In the genomic region with DNA sequence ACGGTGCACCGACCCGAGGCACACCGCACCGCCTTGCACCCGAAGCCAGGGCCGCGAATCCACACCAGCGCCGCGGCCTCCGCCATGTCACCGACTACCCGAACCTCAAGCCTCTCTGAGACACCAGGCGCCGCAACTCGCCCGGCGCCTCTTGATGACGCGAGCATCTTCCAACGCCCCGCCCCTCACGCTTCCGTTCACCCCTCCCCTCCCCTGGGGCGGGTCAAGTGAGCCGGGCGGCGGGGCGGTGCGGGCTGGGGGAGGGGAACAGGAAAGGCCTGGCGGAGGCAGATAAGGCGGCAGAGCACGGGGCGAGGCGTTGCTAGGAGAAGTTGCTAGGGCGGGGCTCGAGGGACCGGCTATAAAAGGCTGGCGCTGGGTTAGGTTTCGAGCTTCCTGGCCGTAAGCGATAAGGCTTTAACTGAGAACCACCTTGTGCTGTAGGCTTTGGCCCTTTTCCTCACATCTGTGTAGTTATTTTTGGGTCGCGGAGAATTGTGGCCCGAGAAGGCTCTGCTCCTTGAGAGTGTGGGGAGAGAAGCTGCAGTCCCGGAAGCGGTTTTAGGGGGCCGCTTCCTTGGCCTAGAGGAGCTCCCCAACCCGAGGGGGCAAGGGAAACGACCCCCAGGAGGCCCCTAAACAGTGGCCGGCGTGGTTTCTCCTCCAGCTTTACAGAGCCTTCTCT, we compare ENCODE assay signal across 1 cellular context.
A peak's percentile ranks its signal among the peaks of the same experiment; 100 is the strongest.
TF ChIP-seq lines count a peak whose summit lies in the region.

A gene (minus strand): TSS at position 117 of the 685 bp plus-strand sequence. CDS start 31 bp downstream, at position 86.

TF ChIP-seq in K562, 482 proteins besides CTCF, POLR2A, EP300 and RAD21 (continued from another document and continues in another):
- TF ChIP-seq TRIM24 (IDR thresholded peaks at IDR 0.05) (peak; percentile 94 to 95), MYC (IDR thresholded peaks at IDR 0.05; ENCODE audit: low read depth, low read length) (peak; percentile 86), MYC (CRISPR knock-in tag; IDR thresholded peaks at IDR 0.05; ENCODE audit: borderline replicate concordance, low read depth) (peak; percentile 78; the same call in 1 of the 2 replicates), CBFA2T2 (conservative IDR thresholded peaks at IDR 0.05) (peak; percentile 99), TBP (optimal IDR thresholded peaks at IDR 0.05; ENCODE audit: low read depth, low read length) (peak; percentile 99), ZNF551 (CRISPR knock-in tag; IDR thresholded peaks at IDR 0.05) (no peak), FOXA1 (IDR thresholded peaks at IDR 0.05; ENCODE audit: borderline replicate concordance) (no peak), ZNF77 (CRISPR knock-in tag; IDR thresholded peaks at IDR 0.05) (no peak), PCBP1 (IDR thresholded peaks at IDR 0.05; ENCODE audit: low read depth, low read length, poor library complexity, severe bottlenecking) (peak; percentile 98), RBM39 (optimal IDR thresholded peaks at IDR 0.05; ENCODE audit: low read depth, low read length) (peak; percentile 90), THRAP3 (IDR thresholded peaks at IDR 0.05; ENCODE audit: borderline replicate concordance) (no peak), BCOR (IDR thresholded peaks at IDR 0.05) (peak; percentile 83), PHB (CRISPR knock-in tag; IDR thresholded peaks at IDR 0.05) (peak; percentile 93; the same call in 1 of the 2 replicates), ZNF212 (CRISPR knock-in tag; IDR thresholded peaks at IDR 0.05) (no peak), ELF4 (CRISPR knock-in tag; IDR thresholded peaks at IDR 0.05) (peak; percentile 89), NFIX (CRISPR knock-in tag; IDR thresholded peaks at IDR 0.05; ENCODE audit: low read depth) (no peak), ZNF175 (CRISPR knock-in tag; IDR thresholded peaks at IDR 0.05; ENCODE audit: low read depth) (peak; percentile 92), IRF2 (CRISPR knock-in tag; IDR thresholded peaks at IDR 0.05) (no peak), NFE2L1 (tag; IDR thresholded peaks at IDR 0.05; ENCODE audit: borderline replicate concordance, low read depth) (no peak), HNRNPK (IDR thresholded peaks at IDR 0.05; ENCODE audit: low read depth, low read length, poor library complexity, severe bottlenecking) (no peak), BRCA1 (IDR thresholded peaks at IDR 0.05) (no peak), BRCA1 (CRISPR knock-in tag; IDR thresholded peaks at IDR 0.05) (no peak), CBX1 (IDR thresholded peaks at IDR 0.05; ENCODE audit: low read depth) (peak; percentile 84; the same call in 1 of the 2 replicates), ASH1L (IDR thresholded peaks at IDR 0.05; ENCODE audit: borderline replicate concordance, low read depth, partially characterized antibody) (peak; percentile 48)
- TF ChIP-seq, protein P1, sequence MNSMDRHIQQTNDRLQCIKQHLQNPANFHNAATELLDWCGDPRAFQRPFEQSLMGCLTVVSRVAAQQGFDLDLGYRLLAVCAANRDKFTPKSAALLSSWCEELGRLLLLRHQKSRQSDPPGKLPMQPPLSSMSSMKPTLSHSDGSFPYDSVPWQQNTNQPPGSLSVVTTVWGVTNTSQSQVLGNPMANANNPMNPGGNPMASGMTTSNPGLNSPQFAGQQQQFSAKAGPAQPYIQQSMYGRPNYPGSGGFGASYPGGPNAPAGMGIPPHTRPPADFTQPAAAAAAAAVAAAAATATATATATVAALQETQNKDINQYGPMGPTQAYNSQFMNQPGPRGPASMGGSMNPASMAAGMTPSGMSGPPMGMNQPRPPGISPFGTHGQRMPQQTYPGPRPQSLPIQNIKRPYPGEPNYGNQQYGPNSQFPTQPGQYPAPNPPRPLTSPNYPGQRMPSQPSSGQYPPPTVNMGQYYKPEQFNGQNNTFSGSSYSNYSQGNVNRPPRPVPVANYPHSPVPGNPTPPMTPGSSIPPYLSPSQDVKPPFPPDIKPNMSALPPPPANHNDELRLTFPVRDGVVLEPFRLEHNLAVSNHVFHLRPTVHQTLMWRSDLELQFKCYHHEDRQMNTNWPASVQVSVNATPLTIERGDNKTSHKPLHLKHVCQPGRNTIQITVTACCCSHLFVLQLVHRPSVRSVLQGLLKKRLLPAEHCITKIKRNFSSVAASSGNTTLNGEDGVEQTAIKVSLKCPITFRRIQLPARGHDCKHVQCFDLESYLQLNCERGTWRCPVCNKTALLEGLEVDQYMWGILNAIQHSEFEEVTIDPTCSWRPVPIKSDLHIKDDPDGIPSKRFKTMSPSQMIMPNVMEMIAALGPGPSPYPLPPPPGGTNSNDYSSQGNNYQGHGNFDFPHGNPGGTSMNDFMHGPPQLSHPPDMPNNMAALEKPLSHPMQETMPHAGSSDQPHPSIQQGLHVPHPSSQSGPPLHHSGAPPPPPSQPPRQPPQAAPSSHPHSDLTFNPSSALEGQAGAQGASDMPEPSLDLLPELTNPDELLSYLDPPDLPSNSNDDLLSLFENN (IDR thresholded peaks at IDR 0.05; ENCODE audit: low read depth in 2 of 2, low read length in 2 of 2) = peak in 1 of 2 experiments; percentile 93; a peak in 2 of 4 replicates
- TF ChIP-seq, protein P2, sequence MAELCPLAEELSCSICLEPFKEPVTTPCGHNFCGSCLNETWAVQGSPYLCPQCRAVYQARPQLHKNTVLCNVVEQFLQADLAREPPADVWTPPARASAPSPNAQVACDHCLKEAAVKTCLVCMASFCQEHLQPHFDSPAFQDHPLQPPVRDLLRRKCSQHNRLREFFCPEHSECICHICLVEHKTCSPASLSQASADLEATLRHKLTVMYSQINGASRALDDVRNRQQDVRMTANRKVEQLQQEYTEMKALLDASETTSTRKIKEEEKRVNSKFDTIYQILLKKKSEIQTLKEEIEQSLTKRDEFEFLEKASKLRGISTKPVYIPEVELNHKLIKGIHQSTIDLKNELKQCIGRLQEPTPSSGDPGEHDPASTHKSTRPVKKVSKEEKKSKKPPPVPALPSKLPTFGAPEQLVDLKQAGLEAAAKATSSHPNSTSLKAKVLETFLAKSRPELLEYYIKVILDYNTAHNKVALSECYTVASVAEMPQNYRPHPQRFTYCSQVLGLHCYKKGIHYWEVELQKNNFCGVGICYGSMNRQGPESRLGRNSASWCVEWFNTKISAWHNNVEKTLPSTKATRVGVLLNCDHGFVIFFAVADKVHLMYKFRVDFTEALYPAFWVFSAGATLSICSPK (IDR thresholded peaks at IDR 0.05; ENCODE audit: borderline replicate concordance) = no peak
- TF ChIP-seq, protein P3, sequence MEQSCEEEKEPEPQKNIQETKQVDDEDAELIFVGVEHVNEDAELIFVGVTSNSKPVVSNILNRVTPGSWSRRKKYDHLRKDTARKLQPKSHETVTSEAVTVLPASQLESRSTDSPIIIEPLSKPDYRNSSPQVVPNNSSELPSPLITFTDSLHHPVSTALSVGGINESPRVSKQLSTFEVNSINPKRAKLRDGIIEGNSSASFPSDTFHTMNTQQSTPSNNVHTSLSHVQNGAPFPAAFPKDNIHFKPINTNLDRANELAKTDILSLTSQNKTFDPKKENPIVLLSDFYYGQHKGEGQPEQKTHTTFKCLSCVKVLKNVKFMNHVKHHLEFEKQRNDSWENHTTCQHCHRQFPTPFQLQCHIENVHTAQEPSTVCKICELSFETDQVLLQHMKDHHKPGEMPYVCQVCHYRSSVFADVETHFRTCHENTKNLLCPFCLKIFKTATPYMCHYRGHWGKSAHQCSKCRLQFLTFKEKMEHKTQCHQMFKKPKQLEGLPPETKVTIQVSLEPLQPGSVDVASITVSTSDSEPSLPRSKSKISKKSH (CRISPR knock-in tag; IDR thresholded peaks at IDR 0.05) = no peak
- TF ChIP-seq, protein P4, sequence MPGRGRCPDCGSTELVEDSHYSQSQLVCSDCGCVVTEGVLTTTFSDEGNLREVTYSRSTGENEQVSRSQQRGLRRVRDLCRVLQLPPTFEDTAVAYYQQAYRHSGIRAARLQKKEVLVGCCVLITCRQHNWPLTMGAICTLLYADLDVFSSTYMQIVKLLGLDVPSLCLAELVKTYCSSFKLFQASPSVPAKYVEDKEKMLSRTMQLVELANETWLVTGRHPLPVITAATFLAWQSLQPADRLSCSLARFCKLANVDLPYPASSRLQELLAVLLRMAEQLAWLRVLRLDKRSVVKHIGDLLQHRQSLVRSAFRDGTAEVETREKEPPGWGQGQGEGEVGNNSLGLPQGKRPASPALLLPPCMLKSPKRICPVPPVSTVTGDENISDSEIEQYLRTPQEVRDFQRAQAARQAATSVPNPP (IDR thresholded peaks at IDR 0.05; ENCODE audit: borderline replicate concordance, insufficient read depth, insufficient read length) = no peak
- TF ChIP-seq, protein P5, sequence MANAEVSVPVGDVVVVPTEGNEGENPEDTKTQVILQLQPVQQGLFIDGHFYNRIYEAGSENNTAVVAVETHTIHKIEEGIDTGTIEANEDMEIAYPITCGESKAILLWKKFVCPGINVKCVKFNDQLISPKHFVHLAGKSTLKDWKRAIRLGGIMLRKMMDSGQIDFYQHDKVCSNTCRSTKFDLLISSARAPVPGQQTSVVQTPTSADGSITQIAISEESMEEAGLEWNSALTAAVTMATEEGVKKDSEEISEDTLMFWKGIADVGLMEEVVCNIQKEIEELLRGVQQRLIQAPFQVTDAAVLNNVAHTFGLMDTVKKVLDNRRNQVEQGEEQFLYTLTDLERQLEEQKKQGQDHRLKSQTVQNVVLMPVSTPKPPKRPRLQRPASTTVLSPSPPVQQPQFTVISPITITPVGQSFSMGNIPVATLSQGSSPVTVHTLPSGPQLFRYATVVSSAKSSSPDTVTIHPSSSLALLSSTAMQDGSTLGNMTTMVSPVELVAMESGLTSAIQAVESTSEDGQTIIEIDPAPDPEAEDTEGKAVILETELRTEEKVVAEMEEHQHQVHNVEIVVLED (CRISPR knock-in tag; IDR thresholded peaks at IDR 0.05) = peak; percentile 59
- TF ChIP-seq, protein P6, sequence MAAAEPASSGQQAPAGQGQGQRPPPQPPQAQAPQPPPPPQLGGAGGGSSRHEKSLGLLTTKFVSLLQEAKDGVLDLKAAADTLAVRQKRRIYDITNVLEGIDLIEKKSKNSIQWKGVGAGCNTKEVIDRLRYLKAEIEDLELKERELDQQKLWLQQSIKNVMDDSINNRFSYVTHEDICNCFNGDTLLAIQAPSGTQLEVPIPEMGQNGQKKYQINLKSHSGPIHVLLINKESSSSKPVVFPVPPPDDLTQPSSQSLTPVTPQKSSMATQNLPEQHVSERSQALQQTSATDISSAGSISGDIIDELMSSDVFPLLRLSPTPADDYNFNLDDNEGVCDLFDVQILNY (CRISPR knock-in tag; IDR thresholded peaks at IDR 0.05) = no peak
- TF ChIP-seq, protein P7, sequence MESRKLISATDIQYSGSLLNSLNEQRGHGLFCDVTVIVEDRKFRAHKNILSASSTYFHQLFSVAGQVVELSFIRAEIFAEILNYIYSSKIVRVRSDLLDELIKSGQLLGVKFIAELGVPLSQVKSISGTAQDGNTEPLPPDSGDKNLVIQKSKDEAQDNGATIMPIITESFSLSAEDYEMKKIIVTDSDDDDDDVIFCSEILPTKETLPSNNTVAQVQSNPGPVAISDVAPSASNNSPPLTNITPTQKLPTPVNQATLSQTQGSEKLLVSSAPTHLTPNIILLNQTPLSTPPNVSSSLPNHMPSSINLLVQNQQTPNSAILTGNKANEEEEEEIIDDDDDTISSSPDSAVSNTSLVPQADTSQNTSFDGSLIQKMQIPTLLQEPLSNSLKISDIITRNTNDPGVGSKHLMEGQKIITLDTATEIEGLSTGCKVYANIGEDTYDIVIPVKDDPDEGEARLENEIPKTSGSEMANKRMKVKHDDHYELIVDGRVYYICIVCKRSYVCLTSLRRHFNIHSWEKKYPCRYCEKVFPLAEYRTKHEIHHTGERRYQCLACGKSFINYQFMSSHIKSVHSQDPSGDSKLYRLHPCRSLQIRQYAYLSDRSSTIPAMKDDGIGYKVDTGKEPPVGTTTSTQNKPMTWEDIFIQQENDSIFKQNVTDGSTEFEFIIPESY (CRISPR knock-in tag; IDR thresholded peaks at IDR 0.05) = peak; percentile 37; the same call in 1 of the 2 replicates
- TF ChIP-seq, protein P8, sequence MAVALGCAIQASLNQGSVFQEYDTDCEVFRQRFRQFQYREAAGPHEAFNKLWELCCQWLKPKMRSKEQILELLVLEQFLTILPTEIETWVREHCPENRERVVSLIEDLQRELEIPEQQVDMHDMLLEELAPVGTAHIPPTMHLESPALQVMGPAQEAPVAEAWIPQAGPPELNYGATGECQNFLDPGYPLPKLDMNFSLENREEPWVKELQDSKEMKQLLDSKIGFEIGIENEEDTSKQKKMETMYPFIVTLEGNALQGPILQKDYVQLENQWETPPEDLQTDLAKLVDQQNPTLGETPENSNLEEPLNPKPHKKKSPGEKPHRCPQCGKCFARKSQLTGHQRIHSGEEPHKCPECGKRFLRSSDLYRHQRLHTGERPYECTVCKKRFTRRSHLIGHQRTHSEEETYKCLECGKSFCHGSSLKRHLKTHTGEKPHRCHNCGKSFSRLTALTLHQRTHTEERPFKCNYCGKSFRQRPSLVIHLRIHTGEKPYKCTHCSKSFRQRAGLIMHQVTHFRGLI (CRISPR knock-in tag; IDR thresholded peaks at IDR 0.05) = no peak; the same call in 1 of the 2 replicates
- TF ChIP-seq, protein P9, sequence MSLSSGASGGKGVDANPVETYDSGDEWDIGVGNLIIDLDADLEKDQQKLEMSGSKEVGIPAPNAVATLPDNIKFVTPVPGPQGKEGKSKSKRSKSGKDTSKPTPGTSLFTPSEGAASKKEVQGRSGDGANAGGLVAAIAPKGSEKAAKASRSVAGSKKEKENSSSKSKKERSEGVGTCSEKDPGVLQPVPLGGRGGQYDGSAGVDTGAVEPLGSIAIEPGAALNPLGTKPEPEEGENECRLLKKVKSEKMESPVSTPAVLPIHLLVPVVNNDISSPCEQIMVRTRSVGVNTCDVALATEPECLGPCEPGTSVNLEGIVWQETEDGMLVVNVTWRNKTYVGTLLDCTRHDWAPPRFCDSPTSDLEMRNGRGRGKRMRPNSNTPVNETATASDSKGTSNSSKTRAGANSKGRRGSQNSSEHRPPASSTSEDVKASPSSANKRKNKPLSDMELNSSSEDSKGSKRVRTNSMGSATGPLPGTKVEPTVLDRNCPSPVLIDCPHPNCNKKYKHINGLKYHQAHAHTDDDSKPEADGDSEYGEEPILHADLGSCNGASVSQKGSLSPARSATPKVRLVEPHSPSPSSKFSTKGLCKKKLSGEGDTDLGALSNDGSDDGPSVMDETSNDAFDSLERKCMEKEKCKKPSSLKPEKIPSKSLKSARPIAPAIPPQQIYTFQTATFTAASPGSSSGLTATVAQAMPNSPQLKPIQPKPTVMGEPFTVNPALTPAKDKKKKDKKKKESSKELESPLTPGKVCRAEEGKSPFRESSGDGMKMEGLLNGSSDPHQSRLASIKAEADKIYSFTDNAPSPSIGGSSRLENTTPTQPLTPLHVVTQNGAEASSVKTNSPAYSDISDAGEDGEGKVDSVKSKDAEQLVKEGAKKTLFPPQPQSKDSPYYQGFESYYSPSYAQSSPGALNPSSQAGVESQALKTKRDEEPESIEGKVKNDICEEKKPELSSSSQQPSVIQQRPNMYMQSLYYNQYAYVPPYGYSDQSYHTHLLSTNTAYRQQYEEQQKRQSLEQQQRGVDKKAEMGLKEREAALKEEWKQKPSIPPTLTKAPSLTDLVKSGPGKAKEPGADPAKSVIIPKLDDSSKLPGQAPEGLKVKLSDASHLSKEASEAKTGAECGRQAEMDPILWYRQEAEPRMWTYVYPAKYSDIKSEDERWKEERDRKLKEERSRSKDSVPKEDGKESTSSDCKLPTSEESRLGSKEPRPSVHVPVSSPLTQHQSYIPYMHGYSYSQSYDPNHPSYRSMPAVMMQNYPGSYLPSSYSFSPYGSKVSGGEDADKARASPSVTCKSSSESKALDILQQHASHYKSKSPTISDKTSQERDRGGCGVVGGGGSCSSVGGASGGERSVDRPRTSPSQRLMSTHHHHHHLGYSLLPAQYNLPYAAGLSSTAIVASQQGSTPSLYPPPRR (CRISPR knock-in tag; IDR thresholded peaks at IDR 0.05; ENCODE audit: borderline replicate concordance) = peak; percentile 94; the same call in 1 of the 2 replicates
